In the genomic region with DNA sequence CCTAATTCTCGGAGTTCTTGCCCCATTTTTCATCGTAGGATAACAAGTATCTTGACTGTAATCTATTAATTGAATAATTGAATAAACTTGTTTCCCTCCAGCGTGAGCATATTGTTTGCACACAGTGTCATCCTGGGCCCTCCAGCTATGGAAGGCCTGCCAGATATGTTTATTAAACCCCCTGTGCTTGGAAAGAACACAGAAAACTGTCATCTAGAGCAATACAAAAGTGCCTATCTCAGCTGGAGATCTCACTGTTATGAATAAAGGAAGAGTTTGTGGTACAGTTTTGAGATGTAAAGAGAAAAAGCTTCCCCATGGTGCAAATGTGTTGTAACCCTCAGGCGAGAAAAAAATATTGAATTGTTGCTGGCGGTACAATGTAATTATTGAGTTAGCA, we compare ENCODE assay signal across 25 cellular contexts.
DNase-seq lines count a peak whose midpoint lies in the region; ATAC-seq and TF ChIP-seq lines count a peak whose summit lies in the region.
"Had no signal": no experiment of that assay in that cellular context is flagged by ENCODE, and none has a peak within 500 bp of the region (broad histone marks: within the 10 kb centered on the region; RNA-seq: fewer than 3 reads in every experiment).

No MANE protein-coding gene starts in this region.

- no peaks in the 10 kb centered on the region for H3K79me2 ChIP-seq in SK-N-SH (ENCODE audit: insufficient read depth)

- POLR2A ChIA-PET in SK-N-SH (lab: Yijun Ruan, JAX): no interaction called here

- in situ Hi-C loops in astrocyte of the cerebellum (cut with HindIII; ENCODE audit: low sequenced_read_pairs): no loop called here

- H3K4me3 ChIP-seq in SK-N-SH (ENCODE audit: low read depth in 2 of 2, low read length in 1 of 2) (no peak overlapping the region), astrocyte of the cerebellum (ENCODE audit: low read depth, low read length) (no peak overlapping the region)
- H3K4me3 ChIP-seq: GM23248, K562, pancreas, skin epidermis, suprapubic skin, upper lobe of right lung had no signal

- H3K9me2 ChIP-seq in SK-N-SH: no peaks in the 10 kb centered on the region

- H3K9ac ChIP-seq in SK-N-SH: no peak overlapping the region
- H3K9ac ChIP-seq: GM23248 had no signal

- TF ChIP-seq CTCF in SK-N-SH (IDR thresholded peaks at IDR 0.05): no peak
- no peak for TF ChIP-seq CTCF in astrocyte of the cerebellum (IDR thresholded peaks at IDR 0.05; ENCODE audit: low read depth, low read length, missing control alignments)

- H3K4me1 ChIP-seq in SK-N-SH (ENCODE audit: control insufficient read depth in 1 of 2, insufficient read depth in 2 of 2, low read depth in 1 of 2, low read length in 1 of 2): peaks cover 0 to 5% of the 10 kb centered on the region in 2 experiments; a peak in 1 of 4 replicates
- H3K4me1 ChIP-seq: pancreas, suprapubic skin, upper lobe of right lung had no signal

- no peaks in the 10 kb centered on the region for H4K20me1 ChIP-seq in SK-N-SH (ENCODE audit: insufficient read depth)

- H3K27ac ChIP-seq in SK-N-SH (ENCODE audit: low read depth in 2 of 2, low read length in 1 of 2): peak overlapping the region in 1 of 2 experiments; percentile 22; a peak in 2 of 4 replicates
- H3K27ac ChIP-seq: GM23248, pancreas, skin epidermis, suprapubic skin, upper lobe of right lung had no signal

- CTCF ChIA-PET in SK-N-SH (lab: Yijun Ruan, JAX): interaction anchor here (0.7 kb wide), 1 partner anchor 192 kb away, joined by 3 read pairs; no protein-coding TSS in a partner anchor

- TF ChIP-seq RAD21 in SK-N-SH (IDR thresholded peaks at IDR 0.05; ENCODE audit: low read length): no peak

- peak in 1 of 2 experiments; percentile 50; a peak in 2 of 4 replicates for TF ChIP-seq EP300 in SK-N-SH (IDR thresholded peaks at IDR 0.05; ENCODE audit: borderline replicate concordance in 1 of 2, low read depth in 1 of 2, low read length in 1 of 2)

- H3K27me3 ChIP-seq in SK-N-SH (ENCODE audit: insufficient read depth): no peaks in the 10 kb centered on the region
- H3K27me3 ChIP-seq: pancreas, suprapubic skin, upper lobe of right lung had no signal

- DNase-seq in SK-N-SH (peak; percentile 2), NCI-H226 (peak; percentile 4), astrocyte of the cerebellum (ENCODE audit: low read depth) (peak; percentile 94), medulla oblongata (ENCODE audit: extremely low spot score) (no peak), NCI-H2171 treated with DMSO at 0.1 percent for 48 hours (lab: John Stamatoyannopoulos, UW) (no peak), cerebellar nuclear complex (lab: John Stamatoyannopoulos, UW) (no peak)
- DNase-seq: activated B cell treated with CpG ODN at 0.5 μM for 24 hours; activated CD4-positive, alpha-beta T cell treated with anti-CD3 and anti-CD28 coated beads, Interleukin-2, amount 10 ng/mL, durations not matched to agents 7 days and 5 days; activated effector memory CD4-positive, alpha-beta T cell treated with anti-CD3 and anti-CD28 coated beads, Interleukin-2, amount 50 U/mL, for 16 hours; activated naive CD8-positive, alpha-beta T cell treated with anti-CD3 and anti-CD28 coated beads for 36 hours; activated T-cell treated with anti-CD3 and anti-CD28 coated beads, Interleukin-2, amount 50 U/mL, for 24 hours; anterior cingulate cortex; central memory CD4-positive, alpha-beta T cell; GM23248; NCI-H1105 treated with DMSO at 0.1 percent for 48 hours; NCI-H774; pancreas; stimulated activated naive CD4-positive, alpha-beta T cell treated with Interleukin-2 at 50 U/mL for 16 hours; T-helper 1 cell; upper lobe of right lung had no signal

- ATAC-seq in SK-N-SH treated with all-trans-retinoic acid at 6 μM for 48 hours (no peak), GM18511 (IDR thresholded peaks at IDR 0.05; ENCODE audit: unreplicated experiment) (no peak)
- ATAC-seq: K562, pancreas, upper lobe of right lung had no signal

- 44% methylated on average over 5 of the region's 5 CpGs for WGBS in SK-N-SH (ENCODE audit: low lambda C conversion rate)

- no peaks in the 10 kb centered on the region for H3F3A ChIP-seq in SK-N-SH (replicated peaks; ENCODE audit: insufficient read depth)

- no peaks in the 10 kb centered on the region for H3K36me3 ChIP-seq in SK-N-SH (replicated peaks in 1 of 2; ENCODE audit: control insufficient read depth in 1 of 2, insufficient read depth in 2 of 2, low read length in 1 of 2)
- H3K36me3 ChIP-seq: pancreas, suprapubic skin, upper lobe of right lung had no signal

- H3K9me3 ChIP-seq in SK-N-SH: no peaks in the 10 kb centered on the region
- H3K9me3 ChIP-seq: pancreas, suprapubic skin, upper lobe of right lung had no signal

- H2AFZ ChIP-seq in SK-N-SH (ENCODE audit: low read depth): no peak overlapping the region
- H2AFZ ChIP-seq: GM23248 had no signal

- H3K4me2 ChIP-seq in SK-N-SH: 0 out of 2 replicates have a peak overlapping the region, but pooled peaks have one; percentile 15

TF ChIP-seq in SK-N-SH, 30 proteins besides CTCF, POLR2A, EP300 and RAD21:
- TF ChIP-seq SIN3A (IDR thresholded peaks at IDR 0.05; ENCODE audit: borderline replicate concordance, low read depth, low read length) (no peak), RFX5 (IDR thresholded peaks at IDR 0.05; ENCODE audit: low read length) (no peak), GATA2 (CRISPR knock-in tag; IDR thresholded peaks at IDR 0.05) (peak; percentile 22; the same call in 1 of the 2 replicates), FOXJ3 (CRISPR knock-in tag; IDR thresholded peaks at IDR 0.05) (no peak), CHD2 (IDR thresholded peaks at IDR 0.05; ENCODE audit: low read length, partially characterized antibody) (no peak), EZH2phosphoT487 (IDR thresholded peaks at IDR 0.05; ENCODE audit: borderline replicate concordance, low read depth) (no peak), RCOR1 (IDR thresholded peaks at IDR 0.05; ENCODE audit: low read length) (0 out of 2 replicates have a peak, but pooled peaks have one; percentile 42), POLR2AphosphoS5 (IDR thresholded peaks at IDR 0.05; ENCODE audit: low read depth, low read length) (no peak)

TF ChIP-seq in SK-N-SH treated with all-trans-retinoic acid at 6 μM for 48 hours, 23 proteins besides CTCF, POLR2A, EP300 and RAD21:
- TF ChIP-seq GLIS3 (CRISPR knock-in tag; IDR thresholded peaks at IDR 0.05) (no peak), ZFP30 (CRISPR knock-in tag; IDR thresholded peaks at IDR 0.05) (no peak), ZFP3 (CRISPR knock-in tag; IDR thresholded peaks at IDR 0.05) (no peak)
- TF ChIP-seq, protein P1, sequence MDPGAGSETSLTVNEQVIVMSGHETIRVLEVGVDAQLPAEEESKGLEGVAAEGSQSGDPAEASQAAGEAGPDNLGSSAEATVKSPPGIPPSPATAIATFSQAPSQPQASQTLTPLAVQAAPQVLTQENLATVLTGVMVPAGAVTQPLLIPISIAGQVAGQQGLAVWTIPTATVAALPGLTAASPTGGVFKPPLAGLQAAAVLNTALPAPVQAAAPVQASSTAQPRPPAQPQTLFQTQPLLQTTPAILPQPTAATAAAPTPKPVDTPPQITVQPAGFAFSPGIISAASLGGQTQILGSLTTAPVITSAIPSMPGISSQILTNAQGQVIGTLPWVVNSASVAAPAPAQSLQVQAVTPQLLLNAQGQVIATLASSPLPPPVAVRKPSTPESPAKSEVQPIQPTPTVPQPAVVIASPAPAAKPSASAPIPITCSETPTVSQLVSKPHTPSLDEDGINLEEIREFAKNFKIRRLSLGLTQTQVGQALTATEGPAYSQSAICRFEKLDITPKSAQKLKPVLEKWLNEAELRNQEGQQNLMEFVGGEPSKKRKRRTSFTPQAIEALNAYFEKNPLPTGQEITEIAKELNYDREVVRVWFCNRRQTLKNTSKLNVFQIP (CRISPR knock-in tag; IDR thresholded peaks at IDR 0.05; ENCODE audit: borderline replicate concordance, low read depth): no peak

Comparison
In these comparisons a context has a peak if more than half of its experiments do, and no peak if none do; other contexts are left out.
1. DNase-seq: peak in SK-N-SH (single experiment), NCI-H226 (single experiment) and astrocyte of the cerebellum (single experiment); none in medulla oblongata (single experiment), NCI-H2171 treated with DMSO at 0.1 percent for 48 hours (single experiment) and cerebellar nuclear complex (0 of 2).